Comparison of ENCODE assay signal across 8 cellular contexts in genomic region chr1:66446261-66447001, GRCh38.
DNase-seq lines count a peak whose midpoint lies in the region; ATAC-seq and TF ChIP-seq lines count a peak whose summit lies in the region.

No MANE protein-coding gene starts in this region.

- peaks cover 28% of the 10 kb centered on the region for H3K4me1 Mint-ChIP-seq in activated T-cell treated with anti-CD3 and anti-CD28 coated beads, Interleukin-2, amount 50 U/mL, for 4 hours (ENCODE audit: low read depth)
- H3K4me1 Mint-ChIP-seq in osteocyte (ENCODE audit: unreplicated experiment) = peaks cover 64% of the 10 kb centered on the region

- ATAC-seq in GM19397 (IDR thresholded peaks at IDR 0.05; ENCODE audit: unreplicated experiment) (peak; percentile 40), HG03432 (IDR thresholded peaks at IDR 0.05; ENCODE audit: unreplicated experiment) (peak; percentile 52)
- peak; percentile 47 to 57 for ATAC-seq in activated T-cell treated with anti-CD3 and anti-CD28 coated beads, Interleukin-2, amount 50 U/mL, for 4 hours

- peak overlapping the region; percentile 61 for H3K27ac Mint-ChIP-seq in osteocyte (ENCODE audit: unreplicated experiment)

- H3K27me3 Mint-ChIP-seq in activated T-cell treated with anti-CD3 and anti-CD28 coated beads, Interleukin-2, amount 50 U/mL, for 4 hours (ENCODE audit: low read depth) = peaks cover 2% of the 10 kb centered on the region
- no peaks in the 10 kb centered on the region for H3K27me3 Mint-ChIP-seq in osteocyte (ENCODE audit: unreplicated experiment)

- peak; percentile 86 for TF ChIP-seq CTCF in osteocyte (IDR thresholded peaks at IDR 0.05)

- peak; percentile 77 for DNase-seq in DMS79 treated with DMSO at 0.1 percent for 48 hours (lab: John Stamatoyannopoulos, UW)
- DNase-seq in NCI-H510A (lab: John Stamatoyannopoulos, UW) = peak; percentile 25
- DNase-seq in activated T-cell treated with anti-CD3 and anti-CD28 coated beads, Interleukin-2, amount 50 U/mL, for 4 hours = no peak
- DNase-seq in foreskin melanocyte = peak; percentile 73
- no peak for DNase-seq in osteocyte (ENCODE audit: extremely low spot score, unreplicated experiment)
- DNase-seq in NCI-H187 treated with DMSO at 0.1 percent for 48 hours (lab: John Stamatoyannopoulos, UW) = no peak

- H3K4me3 Mint-ChIP-seq in activated T-cell treated with anti-CD3 and anti-CD28 coated beads, Interleukin-2, amount 50 U/mL, for 4 hours = peak overlapping the region; percentile 41
- no peak overlapping the region for H3K4me3 Mint-ChIP-seq in osteocyte (ENCODE audit: unreplicated experiment)

- no peaks in the 10 kb centered on the region for H3K9me3 Mint-ChIP-seq in activated T-cell treated with anti-CD3 and anti-CD28 coated beads, Interleukin-2, amount 50 U/mL, for 4 hours
- H3K9me3 Mint-ChIP-seq in osteocyte (ENCODE audit: unreplicated experiment) = no peaks in the 10 kb centered on the region

- H3K36me3 Mint-ChIP-seq in activated T-cell treated with anti-CD3 and anti-CD28 coated beads, Interleukin-2, amount 50 U/mL, for 4 hours (ENCODE audit: insufficient read depth) = no peaks in the 10 kb centered on the region
- H3K36me3 Mint-ChIP-seq in osteocyte (ENCODE audit: unreplicated experiment) = no peaks in the 10 kb centered on the region

Comparison
In these comparisons a context has a peak if more than half of its experiments do, and no peak if none do; other contexts are left out.
1. DNase-seq: peak in DMS79 treated with DMSO at 0.1 percent for 48 hours (single experiment), NCI-H510A (single experiment) and foreskin melanocyte (single experiment); none in activated T-cell treated with anti-CD3 and anti-CD28 coated beads, Interleukin-2, amount 50 U/mL, for 4 hours (single experiment), osteocyte (single experiment) and NCI-H187 treated with DMSO at 0.1 percent for 48 hours (single experiment).
2. Peak in every context shown above with its lines, with median percentiles within 50 percentile points of each other: ATAC-seq.